1 cellular context compared by ENCODE assay signal in the genomic region with DNA sequence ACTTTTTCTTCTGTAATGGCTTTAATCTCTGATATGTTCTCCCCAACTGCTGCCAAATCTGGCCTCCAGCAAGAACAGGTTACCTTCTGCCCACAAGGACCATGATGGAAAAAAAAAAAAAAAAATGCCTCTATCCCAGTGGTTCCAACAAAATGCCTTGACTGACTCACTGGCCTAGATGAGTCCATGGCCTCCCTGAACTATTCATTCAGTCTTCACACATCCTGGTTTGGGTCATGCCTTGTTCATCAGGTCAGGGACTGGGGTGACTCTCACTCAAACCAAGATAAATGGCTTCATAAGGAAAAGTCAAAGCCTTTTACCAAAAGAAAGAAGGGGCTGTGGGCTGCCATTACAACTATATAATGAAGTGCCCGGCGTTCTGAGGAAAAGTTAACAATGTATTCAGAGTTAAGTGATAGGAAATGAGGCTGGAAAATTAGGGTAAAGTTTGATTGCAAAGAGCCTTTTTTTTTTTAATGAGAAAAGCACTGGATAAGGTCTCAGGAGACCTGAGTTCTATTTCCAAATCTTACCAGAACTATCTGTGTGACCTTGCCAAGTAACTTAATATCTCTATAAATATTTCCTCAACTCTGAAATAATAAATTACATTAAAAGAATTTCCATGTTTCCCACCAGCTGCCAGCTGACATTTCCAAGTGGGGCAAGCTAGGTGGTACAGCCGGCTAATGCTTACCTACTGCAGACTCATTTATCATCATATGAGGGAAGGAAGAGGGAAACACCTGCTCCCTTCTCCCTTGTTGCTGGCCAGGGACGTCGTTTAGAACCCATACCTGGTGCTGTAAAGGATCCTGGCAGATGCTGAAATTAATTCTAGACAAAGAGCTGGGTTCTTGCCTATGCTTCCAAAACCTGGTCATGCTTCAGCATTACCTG.
TF ChIP-seq lines count a peak whose summit lies in the region.

No MANE protein-coding gene starts in this region.

TF ChIP-seq in IMR-90, 13 proteins besides CTCF, POLR2A, EP300 and RAD21:
- TF ChIP-seq, protein P1, sequence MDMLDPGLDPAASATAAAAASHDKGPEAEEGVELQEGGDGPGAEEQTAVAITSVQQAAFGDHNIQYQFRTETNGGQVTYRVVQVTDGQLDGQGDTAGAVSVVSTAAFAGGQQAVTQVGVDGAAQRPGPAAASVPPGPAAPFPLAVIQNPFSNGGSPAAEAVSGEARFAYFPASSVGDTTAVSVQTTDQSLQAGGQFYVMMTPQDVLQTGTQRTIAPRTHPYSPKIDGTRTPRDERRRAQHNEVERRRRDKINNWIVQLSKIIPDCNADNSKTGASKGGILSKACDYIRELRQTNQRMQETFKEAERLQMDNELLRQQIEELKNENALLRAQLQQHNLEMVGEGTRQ (IDR thresholded peaks at IDR 0.05; ENCODE audit: low read depth, low read length), result no peak
- TF ChIP-seq CHD1 (IDR thresholded peaks at IDR 0.05; ENCODE audit: low read depth, low read length) (no peak), FOS (IDR thresholded peaks at IDR 0.05; ENCODE audit: low read depth, low read length) (no peak), CEBPB (IDR thresholded peaks at IDR 0.05; ENCODE audit: low read depth, low read length) (no peak)
